10 cellular contexts compared by ENCODE assay signal in genomic region chr14:68782091-68782981, GRCh38. TPM values are rescaled to one million over a fixed set of nuclear protein-coding genes. Genes with fewer than 3 reads are reported as not detected.
DNase-seq lines count a peak whose midpoint lies in the region; ATAC-seq and TF ChIP-seq lines count a peak whose summit lies in the region.
"Had no signal": no experiment of that assay in that cellular context is flagged by ENCODE, and none has a peak within 500 bp of the region (broad histone marks: within the 10 kb centered on the region; RNA-seq: fewer than 3 reads in every experiment).

No MANE protein-coding gene starts in this region.

- peaks cover 2% of the 10 kb centered on the region for H4K20me1 ChIP-seq in hepatocyte (ENCODE audit: insufficient read depth, poor library complexity, severe bottlenecking)

- ATAC-seq in stimulated activated naive CD8-positive, alpha-beta T cell treated with anti-CD3 and anti-CD28 coated beads, Interleukin-15, Interleukin-2, amounts not matched to agents 100 U/mL and 50 U/mL, for 24 hours = peak; percentile 70
- no peak for ATAC-seq in HG03139 (IDR thresholded peaks at IDR 0.05; ENCODE audit: unreplicated experiment)
- ATAC-seq in GM21526 (IDR thresholded peaks at IDR 0.05; ENCODE audit: low FRiP score, unreplicated experiment) = no peak
- ATAC-seq in HG03354 (IDR thresholded peaks at IDR 0.05; ENCODE audit: poor library complexity, severe bottlenecking, unreplicated experiment) = no peak

- no peak overlapping the region for H3K4me2 ChIP-seq in hepatocyte

- POLR2A ChIA-PET in RWPE1 (lab: Yijun Ruan, JAX; ENCODE audit: low non-redundant PET) = no interaction called here

- H3K27ac ChIP-seq in RWPE1 (peak overlapping the region; percentile 53), hepatocyte (peak overlapping the region; percentile 99)

- 87% methylated on average over 10 of the region's 10 CpGs for WGBS in hepatocyte (ENCODE audit: low lambda C conversion rate, missing lambda C conversion rate)

- peaks cover 14% of the 10 kb centered on the region for H3K36me3 Mint-ChIP-seq in activated T-cell treated with anti-CD3 and anti-CD28 coated beads, Interleukin-2, amount 50 U/mL, for 24 hours (ENCODE audit: low read depth)

- no peak for DNase-seq in RWPE1 (ENCODE audit: low spot score)
- DNase-seq in activated T-cell treated with anti-CD3 and anti-CD28 coated beads, Interleukin-2, amount 50 U/mL, for 24 hours = peak; percentile 66
- peak; percentile 4 for DNase-seq in hepatocyte (ENCODE audit: low spot score)
- peak; percentile 53 for DNase-seq in stimulated activated naive CD8-positive, alpha-beta T cell treated with anti-CD3 and anti-CD28 coated beads, Interleukin-15, Interleukin-2, amounts not matched to agents 100 U/mL and 50 U/mL, for 24 hours
- DNase-seq in amygdala (lab: John Stamatoyannopoulos, UW) = no peak
- DNase-seq: kidney glomerular epithelial cell, NCI-H510A had no signal

- H3K4me1 ChIP-seq in hepatocyte (ENCODE audit: insufficient read depth) = peaks cover 64% of the 10 kb centered on the region

- H2AFZ ChIP-seq in hepatocyte = no peak overlapping the region

- H3K4me3 ChIP-seq in hepatocyte = no peak overlapping the region

- peak overlapping the region; percentile 80 for H3K27ac Mint-ChIP-seq in activated T-cell treated with anti-CD3 and anti-CD28 coated beads, Interleukin-2, amount 50 U/mL, for 24 hours

- peaks cover 96% of the 10 kb centered on the region for H3K4me1 Mint-ChIP-seq in activated T-cell treated with anti-CD3 and anti-CD28 coated beads, Interleukin-2, amount 50 U/mL, for 24 hours (ENCODE audit: low read depth)

- no peaks in the 10 kb centered on the region for H3K9me3 Mint-ChIP-seq in activated T-cell treated with anti-CD3 and anti-CD28 coated beads, Interleukin-2, amount 50 U/mL, for 24 hours

- H3K9me3 ChIP-seq in hepatocyte (ENCODE audit: low read depth) = no peaks in the 10 kb centered on the region

- H3K27me3 ChIP-seq in hepatocyte = no peaks in the 10 kb centered on the region

- CTCF ChIA-PET in RWPE1 (lab: Yijun Ruan, JAX) = interaction anchor here (0.7 to 1.1 kb wide), 2 partner anchors 8 to 676 kb away, joined by 3 to 4 read pairs; no protein-coding TSS in a partner anchor

- H3K79me2 ChIP-seq in hepatocyte = peaks cover under 1% of the 10 kb centered on the region

- H3K36me3 ChIP-seq in hepatocyte (replicated peaks; ENCODE audit: insufficient read depth, low read depth) = no peaks in the 10 kb centered on the region

- peak overlapping the region; percentile 35 for H3K4me3 Mint-ChIP-seq in activated T-cell treated with anti-CD3 and anti-CD28 coated beads, Interleukin-2, amount 50 U/mL, for 24 hours

- TF ChIP-seq CTCF in RWPE1 (conservative IDR thresholded peaks at IDR 0.05; ENCODE audit: low read depth) (no peak), hepatocyte (IDR thresholded peaks at IDR 0.05; ENCODE audit: poor library complexity) (no peak)

- H3K27me3 Mint-ChIP-seq in activated T-cell treated with anti-CD3 and anti-CD28 coated beads, Interleukin-2, amount 50 U/mL, for 24 hours = no peaks in the 10 kb centered on the region

- no peaks in the 10 kb centered on the region for H3K9me2 ChIP-seq in hepatocyte (replicated peaks; ENCODE audit: insufficient read depth)

RNA-seq across cellular contexts. Expression of gene ZFP36L1, which starts 10.5 kb away (rescaled TPM):
- 101 and 111 TPM in 2 replicates for total RNA-seq in hepatocyte
- polyA plus RNA-seq in hepatocyte = 345 and 404 TPM in 2 replicates

Comparison
In these comparisons a context has a peak if more than half of its experiments do, and no peak if none do; other contexts are left out.
1. DNase-seq: peak in activated T-cell treated with anti-CD3 and anti-CD28 coated beads, Interleukin-2, amount 50 U/mL, for 24 hours (single experiment), hepatocyte (single experiment) and stimulated activated naive CD8-positive, alpha-beta T cell treated with anti-CD3 and anti-CD28 coated beads, Interleukin-15, Interleukin-2, amounts not matched to agents 100 U/mL and 50 U/mL, for 24 hours (single experiment); none in RWPE1 (single experiment) and amygdala (0 of 56).